Comparison of ENCODE assay signal across 1 cellular context in genomic region chr5:157050050-157050449, GRCh38.
TF ChIP-seq lines count a peak whose summit lies in the region.

No MANE protein-coding gene starts in this region.

TF ChIP-seq in GM12878, 131 proteins besides CTCF, POLR2A, EP300 and RAD21:
- TF ChIP-seq USF1 (IDR thresholded peaks at IDR 0.05; ENCODE audit: borderline replicate concordance, extremely low read length, insufficient read depth, low read depth, low read length) (peak; percentile 61), RAD51 (IDR thresholded peaks at IDR 0.05) (peak; percentile 45; the same call in 1 of the 2 replicates), MEF2B (IDR thresholded peaks at IDR 0.05; ENCODE audit: partially characterized antibody, poor library complexity, severe bottlenecking) (no peak)
